31 cellular contexts compared by ENCODE assay signal in genomic region chr22:41003976-41004375, GRCh38.
"Had no signal": no experiment of that assay in that cellular context is flagged by ENCODE, and none has a peak within 500 bp of the region (broad histone marks: within the 10 kb centered on the region; RNA-seq: fewer than 3 reads in every experiment).

No MANE protein-coding gene starts in this region.

- H3K9me3 Mint-ChIP-seq: activated CD4-positive, alpha-beta memory T cell treated with anti-CD3 and anti-CD28 coated beads, Interleukin-2, amount 10 ng/mL, durations not matched to agents 7 days and 5 days; activated CD4-positive, alpha-beta T cell treated with anti-CD3 and anti-CD28 coated beads, Interleukin-2, amount 10 ng/mL, durations not matched to agents 7 days and 5 days; activated naive CD4-positive, alpha-beta T cell treated with anti-CD3 and anti-CD28 coated beads, Interleukin-2, amount 10 ng/mL, durations not matched to agents 7 days and 5 days; activated naive CD4-positive, alpha-beta T cell treated with anti-CD3 and anti-CD28 coated beads, Interleukin-2, amount 50 U/mL, for 72 hours; activated naive CD8-positive, alpha-beta T cell treated with anti-CD3 and anti-CD28 coated beads, Interleukin-2, amount 10 ng/mL, durations not matched to agents 7 days and 5 days; activated T-cell treated with anti-CD3 and anti-CD28 coated beads, Interleukin-2, amount 50 U/mL, for 24 hours; dendritic cell treated with granulocyte-macrophage colony-stimulating factor and Interleukin-4, amounts not matched to agents 40 ng/mL and 50 ng/mL, for 4 days; effector memory CD8-positive, alpha-beta T cell; T-helper 2 cell treated with Interferon-gamma antibody and Interleukin-4, amounts not matched to agents 5 μg/mL and 100 μg/mL, for 36 hours had no signal

- H3K4me1 Mint-ChIP-seq: activated CD4-positive, alpha-beta memory T cell treated with anti-CD3 and anti-CD28 coated beads, Interleukin-2, amount 10 ng/mL, durations not matched to agents 7 days and 5 days; activated CD4-positive, alpha-beta T cell treated with anti-CD3 and anti-CD28 coated beads, Interleukin-2, amount 10 ng/mL, durations not matched to agents 7 days and 5 days; activated naive CD4-positive, alpha-beta T cell treated with anti-CD3 and anti-CD28 coated beads, Interleukin-2, amount 10 ng/mL, durations not matched to agents 7 days and 5 days; activated naive CD8-positive, alpha-beta T cell treated with anti-CD3 and anti-CD28 coated beads, Interleukin-2, amount 10 ng/mL, durations not matched to agents 7 days and 5 days; brain had no signal

- H3K27me3 ChIP-seq: ascending aorta, breast epithelium, cardiac muscle cell, colonic mucosa, esophagus squamous epithelium had no signal

- H3K4me3 Mint-ChIP-seq: activated CD4-positive, alpha-beta memory T cell treated with anti-CD3 and anti-CD28 coated beads, Interleukin-2, amount 10 ng/mL, durations not matched to agents 7 days and 5 days; activated CD4-positive, alpha-beta T cell treated with anti-CD3 and anti-CD28 coated beads, Interleukin-2, amount 10 ng/mL, durations not matched to agents 7 days and 5 days; activated naive CD4-positive, alpha-beta T cell treated with anti-CD3 and anti-CD28 coated beads, Interleukin-2, amount 10 ng/mL, durations not matched to agents 7 days and 5 days; activated naive CD8-positive, alpha-beta T cell treated with anti-CD3 and anti-CD28 coated beads, Interleukin-2, amount 10 ng/mL, durations not matched to agents 7 days and 5 days; activated T-cell treated with anti-CD3 and anti-CD28 coated beads, Interleukin-2, amount 50 U/mL, for 24 hours; activated T-cell treated with anti-CD3 and anti-CD28 coated beads, Interleukin-2, amount 50 U/mL, for 72 hours; brain; dendritic cell treated with granulocyte-macrophage colony-stimulating factor and Interleukin-4, amounts not matched to agents 40 ng/mL and 50 ng/mL, for 4 days; effector memory CD8-positive, alpha-beta T cell; T-helper 17 cell; T-helper 2 cell treated with Interferon-gamma antibody and Interleukin-4, amounts not matched to agents 5 μg/mL and 100 μg/mL, for 36 hours had no signal

- H3K36me3 Mint-ChIP-seq: activated naive CD4-positive, alpha-beta T cell treated with anti-CD3 and anti-CD28 coated beads, Interleukin-2, amount 10 ng/mL, durations not matched to agents 7 days and 5 days; activated naive CD4-positive, alpha-beta T cell treated with anti-CD3 and anti-CD28 coated beads, Interleukin-2, amount 50 U/mL, for 72 hours; activated naive CD8-positive, alpha-beta T cell treated with anti-CD3 and anti-CD28 coated beads, Interleukin-2, amount 10 ng/mL, durations not matched to agents 7 days and 5 days; brain had no signal

- ATAC-seq: activated naive CD4-positive, alpha-beta T cell treated with anti-CD3 and anti-CD28 coated beads, Interleukin-2, amount 50 U/mL, for 72 hours; activated T-cell treated with anti-CD3 and anti-CD28 coated beads, Interleukin-2, amount 50 U/mL, for 72 hours; effector memory CD8-positive, alpha-beta T cell; T-helper 17 cell had no signal

- DNase-seq: activated CD4-positive, alpha-beta memory T cell treated with anti-CD3 and anti-CD28 coated beads, Interleukin-2, amount 10 ng/mL, durations not matched to agents 7 days and 5 days; activated CD4-positive, alpha-beta T cell treated with anti-CD3 and anti-CD28 coated beads for 1 hour; activated CD4-positive, alpha-beta T cell treated with anti-CD3 and anti-CD28 coated beads for 4 hours; activated CD4-positive, alpha-beta T cell treated with anti-CD3 and anti-CD28 coated beads, Interleukin-2, amount 10 ng/mL, durations not matched to agents 7 days and 5 days; activated CD4-positive, alpha-beta T cell treated with anti-CD3 and anti-CD28 coated beads, Interleukin-2, amount 50 U/mL, for 4 hours; activated CD8-positive, alpha-beta memory T cell treated with anti-CD3 and anti-CD28 coated beads, Interleukin-2, amount 50 U/mL, for 48 hours; activated gamma-delta T cell; activated naive CD4-positive, alpha-beta T cell; activated naive CD4-positive, alpha-beta T cell treated with anti-CD3 and anti-CD28 coated beads, Interleukin-2, amount 10 ng/mL, durations not matched to agents 7 days and 5 days; activated naive CD8-positive, alpha-beta T cell treated with anti-CD3 and anti-CD28 coated beads, Interleukin-2, amount 10 ng/mL, durations not matched to agents 7 days and 5 days; activated T-cell treated with anti-CD3 and anti-CD28 coated beads for 4 hours; activated T-cell treated with anti-CD3 and anti-CD28 coated beads, Interleukin-2, amount 50 U/mL, for 24 hours; activated T-cell treated with anti-CD3 and anti-CD28 coated beads, Interleukin-2, amount 50 U/mL, for 72 hours; central memory CD4-positive, alpha-beta T cell; cerebellar nuclear complex; colonic mucosa; effector CD4-positive, alpha-beta T cell; effector memory CD8-positive, alpha-beta T cell; erythroblast; esophagus squamous epithelium; head of caudate nucleus; T-helper 1 cell; T-helper 17 cell; T1000 had no signal

- H3K4me3 ChIP-seq: ascending aorta, breast epithelium, cardiac muscle cell, colonic mucosa, esophagus squamous epithelium had no signal

- H3K27me3 Mint-ChIP-seq: activated T-cell treated with anti-CD3 and anti-CD28 coated beads, Interleukin-2, amount 50 U/mL, for 24 hours; brain; T-helper 17 cell had no signal

- H3K27ac Mint-ChIP-seq: activated CD4-positive, alpha-beta memory T cell treated with anti-CD3 and anti-CD28 coated beads, Interleukin-2, amount 10 ng/mL, durations not matched to agents 7 days and 5 days; activated CD4-positive, alpha-beta T cell treated with anti-CD3 and anti-CD28 coated beads, Interleukin-2, amount 10 ng/mL, durations not matched to agents 7 days and 5 days; activated naive CD4-positive, alpha-beta T cell treated with anti-CD3 and anti-CD28 coated beads, Interleukin-2, amount 10 ng/mL, durations not matched to agents 7 days and 5 days; activated naive CD4-positive, alpha-beta T cell treated with anti-CD3 and anti-CD28 coated beads, Interleukin-2, amount 50 U/mL, for 72 hours; activated naive CD8-positive, alpha-beta T cell treated with anti-CD3 and anti-CD28 coated beads, Interleukin-2, amount 10 ng/mL, durations not matched to agents 7 days and 5 days; activated T-cell treated with anti-CD3 and anti-CD28 coated beads, Interleukin-2, amount 50 U/mL, for 24 hours; activated T-cell treated with anti-CD3 and anti-CD28 coated beads, Interleukin-2, amount 50 U/mL, for 72 hours; brain; dendritic cell treated with granulocyte-macrophage colony-stimulating factor and Interleukin-4, amounts not matched to agents 40 ng/mL and 50 ng/mL, for 4 days; effector memory CD8-positive, alpha-beta T cell; T-helper 17 cell; T-helper 2 cell treated with Interferon-gamma antibody and Interleukin-4, amounts not matched to agents 5 μg/mL and 100 μg/mL, for 36 hours had no signal

- H3K27ac ChIP-seq: ascending aorta, cardiac muscle cell, colonic mucosa had no signal

- H3K36me3 ChIP-seq: ascending aorta, breast epithelium, cardiac muscle cell, colonic mucosa, esophagus squamous epithelium had no signal
